ENCODE assay signal across 8 cellular contexts in the genomic region with DNA sequence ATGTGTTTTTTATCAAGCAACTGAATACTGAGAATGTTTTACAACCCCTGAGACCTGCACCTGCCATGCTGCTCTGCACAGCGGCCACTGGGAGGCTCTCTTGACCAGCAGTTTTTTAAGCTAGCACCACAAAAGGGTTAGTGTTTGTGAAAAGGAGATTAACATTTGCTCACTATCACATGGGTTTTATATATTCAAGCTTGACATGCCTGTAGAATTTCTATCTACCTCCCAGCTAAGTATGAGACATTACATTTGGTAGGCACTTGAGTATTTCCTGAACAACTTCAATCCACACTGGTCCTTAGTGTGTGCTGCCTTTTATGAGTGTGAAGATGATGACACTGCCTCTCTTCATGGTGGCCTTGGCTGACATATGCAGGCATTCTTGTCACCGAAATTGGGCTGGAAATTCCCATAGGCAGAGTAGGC.
DNase-seq lines count a peak whose midpoint lies in the region; FAIRE-seq and TF ChIP-seq lines count a peak whose summit lies in the region.

No MANE protein-coding gene starts in this region.

- intact Hi-C loops in activated CD4-positive, alpha-beta memory T cell treated with anti-CD3 and anti-CD28 coated beads for 36 hours (cut with micrococcal nuclease) = no loop called here

- no peak for TF ChIP-seq POLR2A in GM12891 (IDR thresholded peaks at IDR 0.05; ENCODE audit: low read depth, low read length)

- no peak overlapping the region for H3K27ac Mint-ChIP-seq in activated CD4-positive, alpha-beta memory T cell treated with anti-CD3 and anti-CD28 coated beads for 36 hours
- H3K27ac Mint-ChIP-seq in activated CD4-positive, alpha-beta memory T cell treated with anti-CD3 and anti-CD28 coated beads, Interleukin-2, amount 10 ng/mL, durations not matched to agents 7 days and 5 days = no peak overlapping the region
- H3K27ac Mint-ChIP-seq in immature natural killer cell = no peak overlapping the region

- H3K4me3 Mint-ChIP-seq in activated CD4-positive, alpha-beta memory T cell treated with anti-CD3 and anti-CD28 coated beads for 36 hours = no peak overlapping the region
- H3K4me3 Mint-ChIP-seq in activated CD4-positive, alpha-beta memory T cell treated with anti-CD3 and anti-CD28 coated beads, Interleukin-2, amount 10 ng/mL, durations not matched to agents 7 days and 5 days = no peak overlapping the region
- H3K4me3 Mint-ChIP-seq in immature natural killer cell = no peak overlapping the region

- CTCF ChIA-PET in activated CD4-positive, alpha-beta memory T cell treated with anti-CD3 and anti-CD28 coated beads for 36 hours (lab: Charles Lee) = no interaction called here
- CTCF ChIA-PET in activated CD4-positive, alpha-beta memory T cell treated with anti-CD3 and anti-CD28 coated beads, Interleukin-2, amount 10 ng/mL, durations not matched to agents 7 days and 5 days (lab: Charles Lee) = interaction anchor here (1.2 kb wide), 1 partner anchor 10 kb away, joined by 3 read pairs; no protein-coding TSS in a partner anchor

- FAIRE-seq in GM12891 (lab: Jason Lieb, UNC) = no peak

- H3K4me1 Mint-ChIP-seq in activated CD4-positive, alpha-beta memory T cell treated with anti-CD3 and anti-CD28 coated beads for 36 hours (ENCODE audit: low read depth) = no peaks in the 10 kb centered on the region
- no peaks in the 10 kb centered on the region for H3K4me1 Mint-ChIP-seq in activated CD4-positive, alpha-beta memory T cell treated with anti-CD3 and anti-CD28 coated beads, Interleukin-2, amount 10 ng/mL, durations not matched to agents 7 days and 5 days
- no peaks in the 10 kb centered on the region for H3K4me1 Mint-ChIP-seq in immature natural killer cell

- peaks cover under 1% of the 10 kb centered on the region for H3K9me3 Mint-ChIP-seq in activated CD4-positive, alpha-beta memory T cell treated with anti-CD3 and anti-CD28 coated beads for 36 hours
- H3K9me3 Mint-ChIP-seq in activated CD4-positive, alpha-beta memory T cell treated with anti-CD3 and anti-CD28 coated beads, Interleukin-2, amount 10 ng/mL, durations not matched to agents 7 days and 5 days = peaks cover 4% of the 10 kb centered on the region
- H3K9me3 Mint-ChIP-seq in immature natural killer cell = no peaks in the 10 kb centered on the region

- no peaks in the 10 kb centered on the region for H3K27me3 Mint-ChIP-seq in activated CD4-positive, alpha-beta memory T cell treated with anti-CD3 and anti-CD28 coated beads for 36 hours
- no peaks in the 10 kb centered on the region for H3K27me3 Mint-ChIP-seq in activated CD4-positive, alpha-beta memory T cell treated with anti-CD3 and anti-CD28 coated beads, Interleukin-2, amount 10 ng/mL, durations not matched to agents 7 days and 5 days
- H3K27me3 Mint-ChIP-seq in immature natural killer cell (ENCODE audit: low read depth in 3 of 3) = peaks cover 2 to 6% (median 2%) of the 10 kb centered on the region in 3 donors

- POLR2A ChIA-PET in activated CD4-positive, alpha-beta memory T cell treated with anti-CD3 and anti-CD28 coated beads for 36 hours (lab: Charles Lee) = no interaction called here
- POLR2A ChIA-PET in activated CD4-positive, alpha-beta memory T cell treated with anti-CD3 and anti-CD28 coated beads, Interleukin-2, amount 10 ng/mL, durations not matched to agents 7 days and 5 days (lab: Charles Lee) = no interaction called here

- peak; percentile 16 for DNase-seq in activated CD4-positive, alpha-beta memory T cell treated with anti-CD3 and anti-CD28 coated beads for 36 hours
- no peak for DNase-seq in activated CD4-positive, alpha-beta memory T cell treated with anti-CD3 and anti-CD28 coated beads, Interleukin-2, amount 10 ng/mL, durations not matched to agents 7 days and 5 days
- peak; percentile 59 for DNase-seq in NCI-H82 treated with DMSO at 0.1 percent for 48 hours (lab: John Stamatoyannopoulos, UW; ENCODE audit: unreplicated experiment)
- DNase-seq in epidermal melanocyte (ENCODE audit: insufficient read length, low spot score) = peak; percentile 25
- DNase-seq in pons (ENCODE audit: low spot score) = peak; percentile 67
- no peak for DNase-seq in immature natural killer cell
- no peak for DNase-seq in GM12891 (ENCODE audit: insufficient read length, low spot score)
- DNase-seq in NCI-H2107 treated with DMSO at 0.1 percent for 48 hours (lab: John Stamatoyannopoulos, UW; ENCODE audit: unreplicated experiment) = no peak

- H3K36me3 Mint-ChIP-seq in activated CD4-positive, alpha-beta memory T cell treated with anti-CD3 and anti-CD28 coated beads for 36 hours = no peaks in the 10 kb centered on the region
- H3K36me3 Mint-ChIP-seq in activated CD4-positive, alpha-beta memory T cell treated with anti-CD3 and anti-CD28 coated beads, Interleukin-2, amount 10 ng/mL, durations not matched to agents 7 days and 5 days (ENCODE audit: low read depth) = no peaks in the 10 kb centered on the region
- no peaks in the 10 kb centered on the region for H3K36me3 Mint-ChIP-seq in immature natural killer cell

TF ChIP-seq in GM12891, 5 proteins besides CTCF, POLR2A, EP300 and RAD21:
- TF ChIP-seq POLR2AphosphoS5 (IDR thresholded peaks at IDR 0.05; ENCODE audit: low read depth, low read length) (no peak), PAX5 (IDR thresholded peaks at IDR 0.05; ENCODE audit: insufficient read depth, low read length, severe bottlenecking) (no peak), TAF1 (IDR thresholded peaks at IDR 0.05; ENCODE audit: low read depth, low read length) (no peak), POU2F2 (IDR thresholded peaks at IDR 0.05; ENCODE audit: low read depth, low read length) (no peak)
TF ChIP-seq in GM12891: peak in this region for 0.

Comparison
In these comparisons a context has a peak if more than half of its experiments do, and no peak if none do; other contexts are left out.
1. DNase-seq: peak in activated CD4-positive, alpha-beta memory T cell treated with anti-CD3 and anti-CD28 coated beads for 36 hours (single experiment), NCI-H82 treated with DMSO at 0.1 percent for 48 hours (single experiment), epidermal melanocyte (single experiment) and pons (single experiment); none in activated CD4-positive, alpha-beta memory T cell treated with anti-CD3 and anti-CD28 coated beads, Interleukin-2, amount 10 ng/mL, durations not matched to agents 7 days and 5 days (single experiment), immature natural killer cell (0 of 3), GM12891 (single experiment) and NCI-H2107 treated with DMSO at 0.1 percent for 48 hours (single experiment).